In genomic region chr7:134910968-134911367, GRCh38 we compare ENCODE assay signal across 20 cellular contexts.
DNase-seq lines count a peak whose midpoint lies in the region; ATAC-seq and TF ChIP-seq lines count a peak whose summit lies in the region.
"Had no signal": no experiment of that assay in that cellular context is flagged by ENCODE, and none has a peak within 500 bp of the region (broad histone marks: within the 10 kb centered on the region; RNA-seq: fewer than 3 reads in every experiment).

No MANE protein-coding gene starts in this region.

- H3K27ac Mint-ChIP-seq in Caco-2 (ENCODE audit: unreplicated experiment), result no peak overlapping the region
- H3K27ac Mint-ChIP-seq in activated T-helper 2 cell treated with anti-CD3 and anti-CD28 coated beads, Interferon-gamma antibody, Interleukin-2, Interleukin-4, amounts not matched to agents 10 μg/mL and 5 μg/mL and 100 μg/mL, durations not matched to agents 14 hours and 24 hours and 36 hours, result no peak overlapping the region
- H3K27ac Mint-ChIP-seq: activated naive CD4-positive, alpha-beta T cell treated with anti-CD3 and anti-CD28 coated beads, Interleukin-2, amount 50 U/mL, for 24 hours; CD4-positive, CD25-positive, alpha-beta regulatory T cell; stimulated activated naive CD8-positive, alpha-beta T cell treated with anti-CD3 and anti-CD28 coated beads, Interleukin-15, Interleukin-2, amounts not matched to agents 100 ng/mL and 50 ng/mL, for 24 hours had no signal

- ATAC-seq in GM19468 (IDR thresholded peaks at IDR 0.05; ENCODE audit: extremely low read depth, unreplicated experiment) (peak; percentile 11), right lobe of liver (peak; percentile 31 to 45 (median 42)), GM21723 (IDR thresholded peaks at IDR 0.05; ENCODE audit: unreplicated experiment) (no peak)
- ATAC-seq: right cardiac atrium had no signal

- peaks cover 20% of the 10 kb centered on the region for H3K4me1 Mint-ChIP-seq in Caco-2 (ENCODE audit: low read depth, unreplicated experiment)
- peaks cover 29% of the 10 kb centered on the region for H3K4me1 Mint-ChIP-seq in activated T-helper 2 cell treated with anti-CD3 and anti-CD28 coated beads, Interferon-gamma antibody, Interleukin-2, Interleukin-4, amounts not matched to agents 10 μg/mL and 5 μg/mL and 100 μg/mL, durations not matched to agents 14 hours and 24 hours and 36 hours (ENCODE audit: low read depth)
- H3K4me1 Mint-ChIP-seq: CD4-positive, CD25-positive, alpha-beta regulatory T cell had no signal

- H3K4me3 ChIP-seq in Caco-2 (ENCODE audit: low read depth, low read length) (no peak overlapping the region), right lobe of liver (peak overlapping the region in 2 of 3 donors; percentile 1 to 41)
- H3K4me3 ChIP-seq: body of pancreas, coronary artery, upper lobe of left lung had no signal

- H3K9me3 ChIP-seq in Caco-2, result no peaks in the 10 kb centered on the region
- H3K9me3 ChIP-seq in right lobe of liver, result no peaks in the 10 kb centered on the region
- H3K9me3 ChIP-seq: body of pancreas, upper lobe of left lung had no signal

- H3K27me3 ChIP-seq in Caco-2 (replicated peaks; ENCODE audit: control insufficient read depth, insufficient read depth, low read length) (no peaks in the 10 kb centered on the region), right lobe of liver (no peaks in the 10 kb centered on the region)
- H3K27me3 ChIP-seq: body of pancreas, upper lobe of left lung had no signal

- BruUV-seq in Caco-2 (replicated peaks; lab: Mats Ljungman, UMichigan), result no TSS peak

- POLR2A ChIA-PET in Caco-2 (lab: Charles Lee), result interaction anchor here (0.6 kb wide), 2 partner anchors 12 to 32 kb away, joined by 4 to 6 read pairs; no protein-coding TSS in a partner anchor

- TF ChIP-seq CTCF in Caco-2 (IDR thresholded peaks at IDR 0.05; ENCODE audit: insufficient read depth in 1 of 2, low read depth in 1 of 2, low read length in 1 of 2, severe bottlenecking in 1 of 2, unreplicated experiment in 1 of 2) (no peak), right lobe of liver (IDR thresholded peaks at IDR 0.05) (no peak)

- H3K36me3 ChIP-seq in Caco-2 (ENCODE audit: control insufficient read depth, insufficient read depth, low read length) (peaks cover 1% of the 10 kb centered on the region; the same call in 1 of the 2 replicates), right lobe of liver (no peaks in the 10 kb centered on the region)
- H3K36me3 ChIP-seq: upper lobe of left lung had no signal

- H3K36me3 Mint-ChIP-seq in Caco-2 (ENCODE audit: insufficient read depth, unreplicated experiment), result peaks cover 39% of the 10 kb centered on the region
- no peaks in the 10 kb centered on the region for H3K36me3 Mint-ChIP-seq in activated T-helper 2 cell treated with anti-CD3 and anti-CD28 coated beads, Interferon-gamma antibody, Interleukin-2, Interleukin-4, amounts not matched to agents 10 μg/mL and 5 μg/mL and 100 μg/mL, durations not matched to agents 14 hours and 24 hours and 36 hours (ENCODE audit: low read depth)
- H3K36me3 Mint-ChIP-seq: activated naive CD4-positive, alpha-beta T cell treated with anti-CD3 and anti-CD28 coated beads, Interleukin-2, amount 50 U/mL, for 24 hours; CD4-positive, CD25-positive, alpha-beta regulatory T cell had no signal

- H3K4me1 ChIP-seq in Caco-2 (peaks cover 30% of the 10 kb centered on the region), right lobe of liver (peaks cover 0 to 67% (median 17%) of the 10 kb centered on the region in 4 donors)
- H3K4me1 ChIP-seq: upper lobe of left lung had no signal

- WGBS in right lobe of liver (ENCODE audit: insufficient coverage, low coverage, low lambda C conversion rate, missing lambda C conversion rate), result 31% methylated on average over 4 of the region's 4 CpGs

- CTCF ChIA-PET in Caco-2 (lab: Charles Lee), result no interaction called here

- peak overlapping the region; percentile 59 to 90 (median 67) for H3K27ac ChIP-seq in right lobe of liver
- H3K27ac ChIP-seq: body of pancreas, upper lobe of left lung had no signal

- no peaks in the 10 kb centered on the region for H3K27me3 Mint-ChIP-seq in Caco-2 (ENCODE audit: insufficient read depth, unreplicated experiment)
- no peaks in the 10 kb centered on the region for H3K27me3 Mint-ChIP-seq in activated T-helper 2 cell treated with anti-CD3 and anti-CD28 coated beads, Interferon-gamma antibody, Interleukin-2, Interleukin-4, amounts not matched to agents 10 μg/mL and 5 μg/mL and 100 μg/mL, durations not matched to agents 14 hours and 24 hours and 36 hours (ENCODE audit: low read depth)
- H3K27me3 Mint-ChIP-seq: activated naive CD4-positive, alpha-beta T cell treated with anti-CD3 and anti-CD28 coated beads, Interleukin-2, amount 50 U/mL, for 24 hours; CD4-positive, CD25-positive, alpha-beta regulatory T cell; stimulated activated naive CD8-positive, alpha-beta T cell treated with anti-CD3 and anti-CD28 coated beads, Interleukin-15, Interleukin-2, amounts not matched to agents 100 ng/mL and 50 ng/mL, for 24 hours had no signal

- no peak for TF ChIP-seq POLR2A in right lobe of liver (IDR thresholded peaks at IDR 0.05)

- DNase-seq in Caco-2 (no peak), MV-4-11 (lab: John Stamatoyannopoulos, UW) (peak; percentile 22), right lobe of liver (no peak), LoVo (ENCODE audit: low spot score) (no peak), retina (no peak)
- no peak for DNase-seq in activated T-helper 2 cell treated with anti-CD3 and anti-CD28 coated beads, Interferon-gamma antibody, Interleukin-2, Interleukin-4, amounts not matched to agents 10 μg/mL and 5 μg/mL and 100 μg/mL, durations not matched to agents 14 hours and 24 hours and 36 hours (ENCODE audit: low spot score)
- DNase-seq: activated CD4-positive, alpha-beta T cell treated with anti-CD3 and anti-CD28 coated beads, Interleukin-2, amount 50 U/mL, for 4 hours; CD4-positive, CD25-positive, alpha-beta regulatory T cell; DMS79; hippocampal formation; NCI-H510A treated with DMSO at 0.1 percent for 48 hours; right cardiac atrium; Right ventricle myocardium superior; upper lobe of left lung had no signal

- H3K9me3 Mint-ChIP-seq in Caco-2 (ENCODE audit: unreplicated experiment), result no peaks in the 10 kb centered on the region
- no peaks in the 10 kb centered on the region for H3K9me3 Mint-ChIP-seq in activated T-helper 2 cell treated with anti-CD3 and anti-CD28 coated beads, Interferon-gamma antibody, Interleukin-2, Interleukin-4, amounts not matched to agents 10 μg/mL and 5 μg/mL and 100 μg/mL, durations not matched to agents 14 hours and 24 hours and 36 hours
- H3K9me3 Mint-ChIP-seq: activated naive CD4-positive, alpha-beta T cell treated with anti-CD3 and anti-CD28 coated beads, Interleukin-2, amount 50 U/mL, for 24 hours; CD4-positive, CD25-positive, alpha-beta regulatory T cell; stimulated activated naive CD8-positive, alpha-beta T cell treated with anti-CD3 and anti-CD28 coated beads, Interleukin-15, Interleukin-2, amounts not matched to agents 100 ng/mL and 50 ng/mL, for 24 hours had no signal

- H3K4me3 Mint-ChIP-seq in Caco-2 (ENCODE audit: unreplicated experiment), result peak overlapping the region; percentile 28
- H3K4me3 Mint-ChIP-seq in activated T-helper 2 cell treated with anti-CD3 and anti-CD28 coated beads, Interferon-gamma antibody, Interleukin-2, Interleukin-4, amounts not matched to agents 10 μg/mL and 5 μg/mL and 100 μg/mL, durations not matched to agents 14 hours and 24 hours and 36 hours (ENCODE audit: low read depth), result no peak overlapping the region
- H3K4me3 Mint-ChIP-seq: activated naive CD4-positive, alpha-beta T cell treated with anti-CD3 and anti-CD28 coated beads, Interleukin-2, amount 50 U/mL, for 24 hours; CD4-positive, CD25-positive, alpha-beta regulatory T cell; stimulated activated naive CD8-positive, alpha-beta T cell treated with anti-CD3 and anti-CD28 coated beads, Interleukin-15, Interleukin-2, amounts not matched to agents 100 ng/mL and 50 ng/mL, for 24 hours had no signal

- intact Hi-C loops in Caco-2 (cut with micrococcal nuclease; ENCODE audit: unreplicated experiment), result no loop called here
- intact Hi-C loops in right lobe of liver (cut with DNase I), result no loop called here
- intact Hi-C loops in activated T-helper 2 cell treated with anti-CD3 and anti-CD28 coated beads, Interferon-gamma antibody, Interleukin-2, Interleukin-4, amounts not matched to agents 10 μg/mL and 5 μg/mL and 100 μg/mL, durations not matched to agents 14 hours and 24 hours and 36 hours (cut with micrococcal nuclease), result no loop called here
